ENCODE assay signal across 20 cellular contexts in genomic region chr16:28280881-28281836, GRCh38. TPM values are rescaled to one million over a fixed set of nuclear protein-coding genes. Genes with fewer than 3 reads are reported as not detected.
A peak's percentile ranks its signal among the peaks of the same experiment; 100 is the strongest.
DNase-seq lines count a peak whose midpoint lies in the region; ATAC-seq and TF ChIP-seq lines count a peak whose summit lies in the region.
"Had no signal": no experiment of that assay in that cellular context is flagged by ENCODE, and none has a peak within 500 bp of the region (broad histone marks: within the 10 kb centered on the region; RNA-seq: fewer than 3 reads in every experiment).

No MANE protein-coding gene starts in this region.

- H3K4me2 ChIP-seq in OCI-LY7 (ENCODE audit: low read length) (no peak overlapping the region), mesendoderm (ENCODE audit: low read length) (no peak overlapping the region)
- H3K4me2 ChIP-seq: A549, BLaER1 had no signal

- no peak overlapping the region for H3K18ac ChIP-seq in mesendoderm (ENCODE audit: low read length)

- H3K27me3 Mint-ChIP-seq in activated CD4-positive, alpha-beta T cell treated with anti-CD3 and anti-CD28 coated beads for 36 hours = peaks cover 2% of the 10 kb centered on the region

- no peak overlapping the region for H2AK5ac ChIP-seq in mesendoderm (ENCODE audit: low read length)

- no peak overlapping the region for H2BK15ac ChIP-seq in mesendoderm (replicated peaks; ENCODE audit: low read depth)

- no peaks in the 10 kb centered on the region for H3K36me3 ChIP-seq in GM06990 (ENCODE audit: control insufficient read depth, insufficient read depth, low read length)
- H3K36me3 ChIP-seq in OCI-LY7 (ENCODE audit: insufficient read depth, low read length) = no peaks in the 10 kb centered on the region
- no peaks in the 10 kb centered on the region for H3K36me3 ChIP-seq in mesendoderm (ENCODE audit: control insufficient read depth, insufficient read depth, low read length)
- H3K36me3 ChIP-seq: vagina had no signal

- TF ChIP-seq CTCF in GM06990 (IDR thresholded peaks at IDR 0.05; ENCODE audit: insufficient read depth, low read length, poor library complexity, severe bottlenecking) (peak; percentile 8), OCI-LY7 (conservative IDR thresholded peaks at IDR 0.05; ENCODE audit: low read length) (peak; percentile 39)

- no peak overlapping the region for H2BK5ac ChIP-seq in mesendoderm (ENCODE audit: low read length)

- no peaks in the 10 kb centered on the region for H3K36me3 Mint-ChIP-seq in activated CD4-positive, alpha-beta T cell treated with anti-CD3 and anti-CD28 coated beads for 36 hours (ENCODE audit: low read depth)
- H3K36me3 Mint-ChIP-seq: immature natural killer cell had no signal

- no peaks in the 10 kb centered on the region for H3K9me2 ChIP-seq in OCI-LY7 (ENCODE audit: insufficient read depth, low read length)

- H3K27me3 ChIP-seq in GM06990 (replicated peaks; ENCODE audit: control insufficient read depth, insufficient read depth, low read length) (no peaks in the 10 kb centered on the region; the same call in 1 of the 2 replicates), mesendoderm (ENCODE audit: insufficient read depth, low read length, poor library complexity) (no peaks in the 10 kb centered on the region)
- H3K27me3 ChIP-seq: BLaER1, vagina had no signal

- BruUV-seq in OCI-LY7 (replicated peaks; lab: Mats Ljungman, UMichigan) = no TSS peak

- CTCF ChIA-PET in activated CD4-positive, alpha-beta T cell treated with anti-CD3 and anti-CD28 coated beads for 36 hours (lab: Charles Lee) = interaction anchor here (0.5 to 2.7 kb wide), 7 partner anchors 10 to 198 kb away, joined by 3 to 23 read pairs (median 4); no protein-coding TSS in a partner anchor
- CTCF ChIA-PET in OCI-LY7 (lab: Charles Lee; ENCODE audit: unreplicated experiment) = interaction anchor here (1.2 kb wide), 1 partner anchor 40 kb away, joined by 3 read pairs; no protein-coding TSS in a partner anchor

- H4K8ac ChIP-seq in mesendoderm (ENCODE audit: low read depth, low read length) = no peak overlapping the region

- POLR2A ChIA-PET in activated CD4-positive, alpha-beta T cell treated with anti-CD3 and anti-CD28 coated beads for 36 hours (lab: Charles Lee) = no interaction called here
- POLR2A ChIA-PET in OCI-LY7 (lab: Charles Lee) = no interaction called here

- H4K5ac ChIP-seq in mesendoderm (ENCODE audit: low read length) = no peak overlapping the region

- no peaks in the 10 kb centered on the region for H3K9me3 ChIP-seq in OCI-LY7 (ENCODE audit: low read length)
- H3K9me3 ChIP-seq: A549, BLaER1, vagina had no signal

- peak; percentile 28 for DNase-seq in activated CD4-positive, alpha-beta T cell treated with anti-CD3 and anti-CD28 coated beads for 36 hours
- no peak for DNase-seq in activated CD4-positive, alpha-beta T cell treated with anti-CD3 and anti-CD28 coated beads for 1 hour
- DNase-seq in GM06990 (ENCODE audit: extremely low read depth, insufficient read length) (no peak), OCI-LY7 (ENCODE audit: low spot score) (peak; percentile 16), mesendoderm (peak; percentile 41), middle frontal gyrus (ENCODE audit: extremely low spot score, low spot score) (no peak), NCI-H2029 treated with DMSO at 0.1 percent for 48 hours (lab: John Stamatoyannopoulos, UW) (no peak)
- DNase-seq: activated effector memory CD4-positive, alpha-beta T cell treated with anti-CD3 and anti-CD28 coated beads, Interleukin-2, amount 50 U/mL, for 16 hours; cortex of kidney; immature natural killer cell; Kasumi-1; NCI-H2171; NCI-H524 treated with DMSO at 0.1 percent for 48 hours; stimulated activated CD8-positive, alpha-beta memory T cell treated with anti-CD3 and anti-CD28 coated beads, Interleukin-4, amount 100 ng/mL, for 48 hours had no signal

- WGBS in mesendoderm (ENCODE audit: extremely low coverage, insufficient coverage, low lambda C conversion rate) = no CpG with 5 or more reads among the region's 15 CpGs

- no peak overlapping the region for H3K4me3 ChIP-seq in GM06990 (replicated peaks; ENCODE audit: low read depth, low read length)
- H3K4me3 ChIP-seq in OCI-LY7 (ENCODE audit: low read depth, low read length, poor library complexity, severe bottlenecking) = no peak overlapping the region
- no peak overlapping the region for H3K4me3 ChIP-seq in mesendoderm (ENCODE audit: low read length)
- H3K4me3 ChIP-seq: A549, BLaER1, vagina had no signal

- H3K4me3 Mint-ChIP-seq in activated CD4-positive, alpha-beta T cell treated with anti-CD3 and anti-CD28 coated beads for 36 hours = no peak overlapping the region
- H3K4me3 Mint-ChIP-seq: immature natural killer cell had no signal

- H3K27ac ChIP-seq in OCI-LY7 (ENCODE audit: low read depth, low read length, poor library complexity, severe bottlenecking) = no peak overlapping the region
- no peak overlapping the region for H3K27ac ChIP-seq in mesendoderm (ENCODE audit: low read depth, low read length)
- H3K27ac ChIP-seq: A549, BLaER1, vagina had no signal

- no peak overlapping the region for H3K27ac Mint-ChIP-seq in activated CD4-positive, alpha-beta T cell treated with anti-CD3 and anti-CD28 coated beads for 36 hours

- no peaks in the 10 kb centered on the region for H3K79me1 ChIP-seq in mesendoderm (ENCODE audit: low read length)

- H3K4me1 ChIP-seq in OCI-LY7 (ENCODE audit: insufficient read depth, low read length, poor library complexity, severe bottlenecking) (peaks cover 7% of the 10 kb centered on the region), mesendoderm (ENCODE audit: control insufficient read depth, low read depth, low read length) (no peaks in the 10 kb centered on the region)
- H3K4me1 ChIP-seq: A549 had no signal

- peaks cover 27% of the 10 kb centered on the region for H3K4me1 Mint-ChIP-seq in activated CD4-positive, alpha-beta T cell treated with anti-CD3 and anti-CD28 coated beads for 36 hours

- no peak overlapping the region for H3K56ac ChIP-seq in mesendoderm (ENCODE audit: low read length)

- H3K79me2 ChIP-seq in OCI-LY7 (ENCODE audit: insufficient read depth, low read depth, low read length) (no peaks in the 10 kb centered on the region), mesendoderm (ENCODE audit: control insufficient read depth, insufficient read depth, low read length) (no peaks in the 10 kb centered on the region)

- H2AFZ ChIP-seq in OCI-LY7 (ENCODE audit: low read length) = no peak overlapping the region

- no peak overlapping the region for H3K23ac ChIP-seq in mesendoderm (ENCODE audit: low read length)

- no peaks in the 10 kb centered on the region for H3K9me3 Mint-ChIP-seq in activated CD4-positive, alpha-beta T cell treated with anti-CD3 and anti-CD28 coated beads for 36 hours (ENCODE audit: low read depth)
- H3K9me3 Mint-ChIP-seq: immature natural killer cell had no signal

- intact Hi-C loops in activated CD4-positive, alpha-beta T cell treated with anti-CD3 and anti-CD28 coated beads for 36 hours (cut with DNase I, micrococcal nuclease) = loop anchor here in 1 of 2 experiments (5.0 kb wide), 1 partner anchor 39 kb away; no protein-coding TSS in a partner anchor
- intact Hi-C loops in OCI-LY7 (cut with micrococcal nuclease; ENCODE audit: unreplicated experiment) = no loop called here

- ATAC-seq in activated CD4-positive, alpha-beta T cell treated with anti-CD3 and anti-CD28 coated beads for 36 hours = no peak
- ATAC-seq in HG02623 (IDR thresholded peaks at IDR 0.05; ENCODE audit: unreplicated experiment) = no peak
- ATAC-seq: A549; activated CD4-positive, CD25-positive, alpha-beta regulatory T cell treated with anti-CD3 and anti-CD28 coated beads, Interleukin-2, amount 50 U/mL, for 24 hours; Right ventricle myocardium inferior had no signal

- no peak overlapping the region for H2BK120ac ChIP-seq in mesendoderm (ENCODE audit: low read depth, low read length)

- no peak overlapping the region for H3K4ac ChIP-seq in mesendoderm (ENCODE audit: low read depth, low read length)

- no peak overlapping the region for H3K9ac ChIP-seq in mesendoderm (ENCODE audit: low read length)
- H3K9ac ChIP-seq: BLaER1 had no signal

- H4K20me1 ChIP-seq in OCI-LY7 (ENCODE audit: insufficient read depth, low read length) = no peaks in the 10 kb centered on the region
- H4K20me1 ChIP-seq: BLaER1 had no signal

RNA-seq across cellular contexts. Expression of gene SBK1, which starts 11.2 kb away (rescaled TPM):
- 1 to 10 TPM; 6.5 to 6.6 TPM for total RNA-seq in activated CD4-positive, alpha-beta T cell treated with anti-CD3 and anti-CD28 coated beads for 36 hours
- total RNA-seq in OCI-LY7 (2014; rRNA removed; shearing (Covaris generic)) = 0.22 and 0.46 TPM in 2 replicates
- 0.63 TPM in 2 replicates for total RNA-seq in OCI-LY7 (2022)
- 43.5 TPM for polyA plus RNA-seq in mesendoderm (2013, experiment 1 of 2)
- polyA plus RNA-seq in mesendoderm (2013, experiment 2 of 2) = 44.5 TPM

Comparison
In these comparisons a context has a peak if more than half of its experiments do, and no peak if none do; other contexts are left out.
1. DNase-seq: peak in activated CD4-positive, alpha-beta T cell treated with anti-CD3 and anti-CD28 coated beads for 36 hours (single experiment), OCI-LY7 (single experiment) and mesendoderm (single experiment); none in activated CD4-positive, alpha-beta T cell treated with anti-CD3 and anti-CD28 coated beads for 1 hour (single experiment), GM06990 (single experiment), middle frontal gyrus (single experiment) and NCI-H2029 treated with DMSO at 0.1 percent for 48 hours (single experiment).
2. RNA of gene SBK1, which starts 11.2 kb away (total RNA-seq): 6.5 to 6.6 TPM in activated CD4-positive, alpha-beta T cell treated with anti-CD3 and anti-CD28 coated beads for 36 hours; 0.22 to 0.63 TPM in OCI-LY7; every median in the first group is over 4 times any median in the second.